ENCODE assay signal across 8 cellular contexts in the genomic region with DNA sequence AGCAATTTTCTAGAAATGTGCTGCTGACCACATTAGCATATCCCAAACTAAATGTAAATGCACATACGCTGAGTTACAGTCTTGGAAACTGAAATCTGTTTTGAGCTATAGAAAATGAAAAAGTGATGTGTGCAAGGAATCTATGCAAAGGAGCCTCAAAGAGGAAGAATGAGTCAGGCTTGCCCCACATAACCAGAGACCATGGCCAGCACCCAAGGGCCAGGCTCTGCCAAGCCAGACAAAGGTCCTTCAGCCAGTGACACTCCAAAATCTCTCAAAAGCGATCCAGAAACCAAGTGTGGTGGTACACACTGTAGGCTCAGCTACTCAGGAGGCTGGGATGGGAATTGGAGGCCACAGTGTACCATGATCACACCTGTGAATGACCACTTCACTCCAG.
DNase-seq lines count a peak whose midpoint lies in the region; ATAC-seq and TF ChIP-seq lines count a peak whose summit lies in the region.

No MANE protein-coding gene starts in this region.

- H3K4me1 Mint-ChIP-seq in activated naive CD4-positive, alpha-beta T cell treated with anti-CD3 and anti-CD28 coated beads for 36 hours (ENCODE audit: low read depth), result peaks cover 58% of the 10 kb centered on the region
- peaks cover 63% of the 10 kb centered on the region for H3K4me1 Mint-ChIP-seq in stimulated activated naive CD8-positive, alpha-beta T cell treated with anti-CD3 and anti-CD28 coated beads, Interleukin-15, Interleukin-2, amounts not matched to agents 100 ng/mL and 50 ng/mL, for 24 hours (ENCODE audit: low read depth)

- H3K4me3 ChIP-seq in fibroblast of mammary gland (ENCODE audit: control insufficient read depth, low read depth, low read length) (no peak overlapping the region), HAP-1 (no peak overlapping the region)

- H3K36me3 Mint-ChIP-seq in activated naive CD4-positive, alpha-beta T cell treated with anti-CD3 and anti-CD28 coated beads for 36 hours (ENCODE audit: low read depth), result no peaks in the 10 kb centered on the region
- H3K36me3 Mint-ChIP-seq in stimulated activated naive CD8-positive, alpha-beta T cell treated with anti-CD3 and anti-CD28 coated beads, Interleukin-15, Interleukin-2, amounts not matched to agents 100 ng/mL and 50 ng/mL, for 24 hours (ENCODE audit: low read depth), result no peaks in the 10 kb centered on the region

- intact Hi-C loops in activated naive CD4-positive, alpha-beta T cell treated with anti-CD3 and anti-CD28 coated beads for 36 hours (cut with micrococcal nuclease), result loop anchor here (1.0 kb wide), 4 partner anchors 30 to 209 kb away; no protein-coding TSS in a partner anchor

- TF ChIP-seq CTCF in fibroblast of mammary gland (conservative IDR thresholded peaks at IDR 0.05; ENCODE audit: control insufficient read depth, insufficient read depth, low read depth, low read length), result no peak

- peak; percentile 82 for ATAC-seq in HG02943 (IDR thresholded peaks at IDR 0.05; ENCODE audit: low read depth, unreplicated experiment)

- in situ Hi-C loops in HAP-1 (cut with MboI; ENCODE audit: low sequenced_read_pairs), result no loop called here

- H3K4me3 Mint-ChIP-seq in activated naive CD4-positive, alpha-beta T cell treated with anti-CD3 and anti-CD28 coated beads for 36 hours, result no peak overlapping the region
- peak overlapping the region; percentile 30 for H3K4me3 Mint-ChIP-seq in stimulated activated naive CD8-positive, alpha-beta T cell treated with anti-CD3 and anti-CD28 coated beads, Interleukin-15, Interleukin-2, amounts not matched to agents 100 ng/mL and 50 ng/mL, for 24 hours

- no peaks in the 10 kb centered on the region for H3K4me1 ChIP-seq in HAP-1

- H3K27me3 ChIP-seq in HAP-1 (ENCODE audit: low read depth), result no peaks in the 10 kb centered on the region

- CTCF ChIA-PET in activated naive CD4-positive, alpha-beta T cell treated with anti-CD3 and anti-CD28 coated beads for 36 hours (lab: Charles Lee), result interaction anchor here (0.6 to 1.0 kb wide), 3 partner anchors 19 to 29 kb away, joined by 3 read pairs; no protein-coding TSS in a partner anchor

- H3K36me3 ChIP-seq in HAP-1 (replicated peaks), result no peaks in the 10 kb centered on the region

- peak; percentile 61 for DNase-seq in activated naive CD4-positive, alpha-beta T cell treated with anti-CD3 and anti-CD28 coated beads for 36 hours
- no peak for DNase-seq in activated naive CD4-positive, alpha-beta T cell treated with Interleukin-2 at 50 U/mL for 16 hours
- peak; percentile 35 for DNase-seq in RPMI8226
- peak; percentile 81 for DNase-seq in fibroblast of mammary gland (ENCODE audit: low read depth)
- no peak for DNase-seq in HAP-1 (ENCODE audit: low spot score in 2 of 2)
- DNase-seq in T1000 (lab: John Stamatoyannopoulos, UW), result no peak

- H3K9me3 Mint-ChIP-seq in activated naive CD4-positive, alpha-beta T cell treated with anti-CD3 and anti-CD28 coated beads for 36 hours, result no peaks in the 10 kb centered on the region
- no peaks in the 10 kb centered on the region for H3K9me3 Mint-ChIP-seq in stimulated activated naive CD8-positive, alpha-beta T cell treated with anti-CD3 and anti-CD28 coated beads, Interleukin-15, Interleukin-2, amounts not matched to agents 100 ng/mL and 50 ng/mL, for 24 hours

- no peaks in the 10 kb centered on the region for H3K27me3 Mint-ChIP-seq in activated naive CD4-positive, alpha-beta T cell treated with anti-CD3 and anti-CD28 coated beads for 36 hours (ENCODE audit: low read depth)
- H3K27me3 Mint-ChIP-seq in stimulated activated naive CD8-positive, alpha-beta T cell treated with anti-CD3 and anti-CD28 coated beads, Interleukin-15, Interleukin-2, amounts not matched to agents 100 ng/mL and 50 ng/mL, for 24 hours, result no peaks in the 10 kb centered on the region

- peak overlapping the region; percentile 84 for H3K27ac Mint-ChIP-seq in activated naive CD4-positive, alpha-beta T cell treated with anti-CD3 and anti-CD28 coated beads for 36 hours
- H3K27ac Mint-ChIP-seq in stimulated activated naive CD8-positive, alpha-beta T cell treated with anti-CD3 and anti-CD28 coated beads, Interleukin-15, Interleukin-2, amounts not matched to agents 100 ng/mL and 50 ng/mL, for 24 hours, result peak overlapping the region; percentile 87

- no peaks in the 10 kb centered on the region for H3K9me3 ChIP-seq in HAP-1

Comparison
In these comparisons a context has a peak if more than half of its experiments do, and no peak if none do; other contexts are left out.
1. DNase-seq: peak in activated naive CD4-positive, alpha-beta T cell treated with anti-CD3 and anti-CD28 coated beads for 36 hours (single experiment), RPMI8226 (single experiment) and fibroblast of mammary gland (single experiment); none in activated naive CD4-positive, alpha-beta T cell treated with Interleukin-2 at 50 U/mL for 16 hours (single experiment), HAP-1 (0 of 2) and T1000 (single experiment).